Comparison of ENCODE assay signal across 11 cellular contexts in genomic region chr6:127403636-127404035, GRCh38. TPM values are rescaled to one million over a fixed set of nuclear protein-coding genes. Genes with fewer than 3 reads are reported as not detected.
DNase-seq lines count a peak whose midpoint lies in the region; ATAC-seq and TF ChIP-seq lines count a peak whose summit lies in the region.
"Had no signal": no experiment of that assay in that cellular context is flagged by ENCODE, and none has a peak within 500 bp of the region (broad histone marks: within the 10 kb centered on the region; RNA-seq: fewer than 3 reads in every experiment).

No MANE protein-coding gene starts in this region.

- H3K27ac Mint-ChIP-seq in T-helper 2 cell treated with Interferon-gamma antibody and Interleukin-4, amounts not matched to agents 5 μg/mL and 100 μg/mL, for 36 hours: peak overlapping the region; percentile 6
- no peak overlapping the region for H3K27ac Mint-ChIP-seq in GM23338
- H3K27ac Mint-ChIP-seq in stimulated activated effector memory CD8-positive, alpha-beta T cell treated with anti-CD3 and anti-CD28 coated beads, Interleukin-12 subunit alpha, Interleukin-12 subunit beta, amount 100 ng/mL, for 72 hours: peak overlapping the region; percentile 88
- H3K27ac Mint-ChIP-seq: effector memory CD8-positive, alpha-beta T cell had no signal

- H3K9me3 Mint-ChIP-seq in T-helper 2 cell treated with Interferon-gamma antibody and Interleukin-4, amounts not matched to agents 5 μg/mL and 100 μg/mL, for 36 hours: no peaks in the 10 kb centered on the region
- H3K9me3 Mint-ChIP-seq in GM23338: peaks cover 4% of the 10 kb centered on the region; the same call in 1 of the 3 replicates
- H3K9me3 Mint-ChIP-seq in stimulated activated effector memory CD8-positive, alpha-beta T cell treated with anti-CD3 and anti-CD28 coated beads, Interleukin-12 subunit alpha, Interleukin-12 subunit beta, amount 100 ng/mL, for 72 hours: no peaks in the 10 kb centered on the region
- H3K9me3 Mint-ChIP-seq: effector memory CD8-positive, alpha-beta T cell had no signal

- no peak overlapping the region for H3K4ac ChIP-seq in mesenchymal stem cell (ENCODE audit: low read depth in 1 of 2, low read length in 2 of 2)

- no peak overlapping the region for H2BK5ac ChIP-seq in mesenchymal stem cell (ENCODE audit: low read depth, low read length, poor library complexity, severe bottlenecking)

- H3K79me1 ChIP-seq in mesenchymal stem cell (replicated peaks; ENCODE audit: low read length, poor library complexity, severe bottlenecking): no peaks in the 10 kb centered on the region

- no peaks in the 10 kb centered on the region for H3K4me1 ChIP-seq in GM23338 (ENCODE audit: insufficient read depth)
- no peaks in the 10 kb centered on the region for H3K4me1 ChIP-seq in mesenchymal stem cell (ENCODE audit: control insufficient read depth, insufficient read depth, low read depth, low read length)

- H3K79me2 ChIP-seq in GM23338 (replicated peaks; ENCODE audit: insufficient read depth): no peaks in the 10 kb centered on the region

- H3K23ac ChIP-seq in mesenchymal stem cell (ENCODE audit: low read length in 2 of 2): no peak overlapping the region

- H4K20me1 ChIP-seq in GM23338 (replicated peaks; ENCODE audit: insufficient read depth): no peaks in the 10 kb centered on the region

- H2BK120ac ChIP-seq in mesenchymal stem cell (ENCODE audit: low read depth, low read length): no peak overlapping the region

- H3K9me3 ChIP-seq in mesenchymal stem cell (ENCODE audit: control insufficient read depth, low read length): no peaks in the 10 kb centered on the region

- no peak overlapping the region for H4K8ac ChIP-seq in mesenchymal stem cell (ENCODE audit: low read length)

- no peak overlapping the region for H3K9ac ChIP-seq in mesenchymal stem cell (ENCODE audit: low read length)

- no peak for DNase-seq in T-helper 2 cell treated with Interferon-gamma antibody and Interleukin-4, amounts not matched to agents 5 μg/mL and 100 μg/mL, for 36 hours (ENCODE audit: low spot score)
- DNase-seq in T-helper 2 cell (no peak), GM23338 (ENCODE audit: low spot score) (no peak), brain microvascular endothelial cell (no peak), mesenchymal stem cell (no peak)
- DNase-seq in stimulated activated effector memory CD8-positive, alpha-beta T cell treated with anti-CD3 and anti-CD28 coated beads, Interleukin-12 subunit alpha, Interleukin-12 subunit beta, amount 100 ng/mL, for 72 hours (ENCODE audit: low spot score in 2 of 2): no peak
- DNase-seq in stimulated activated CD4-positive, alpha-beta T cell treated with anti-CD3 and anti-CD28 coated beads, Interleukin-15, amount 100 ng/mL, for 24 hours: no peak
- DNase-seq: 8988T; effector memory CD8-positive, alpha-beta T cell had no signal

- H4K91ac ChIP-seq in mesenchymal stem cell (ENCODE audit: low read length): no peak overlapping the region

- in situ Hi-C loops in brain microvascular endothelial cell (cut with HindIII; ENCODE audit: low pct_ligation_motif_present, low sequenced_read_pairs): no loop called here

- H3K27me3 Mint-ChIP-seq in T-helper 2 cell treated with Interferon-gamma antibody and Interleukin-4, amounts not matched to agents 5 μg/mL and 100 μg/mL, for 36 hours (ENCODE audit: low read depth): no peaks in the 10 kb centered on the region
- H3K27me3 Mint-ChIP-seq in GM23338 (ENCODE audit: insufficient read depth, low read depth, poor library complexity): no peaks in the 10 kb centered on the region
- H3K27me3 Mint-ChIP-seq: effector memory CD8-positive, alpha-beta T cell had no signal

- H3K4me2 ChIP-seq in GM23338 (no peak overlapping the region), mesenchymal stem cell (ENCODE audit: low read length, poor library complexity, severe bottlenecking) (no peak overlapping the region)

- peaks cover 10% of the 10 kb centered on the region for H3K4me1 Mint-ChIP-seq in T-helper 2 cell treated with Interferon-gamma antibody and Interleukin-4, amounts not matched to agents 5 μg/mL and 100 μg/mL, for 36 hours (ENCODE audit: low read depth)
- H3K4me1 Mint-ChIP-seq in GM23338: no peaks in the 10 kb centered on the region
- peaks cover 18% of the 10 kb centered on the region for H3K4me1 Mint-ChIP-seq in stimulated activated effector memory CD8-positive, alpha-beta T cell treated with anti-CD3 and anti-CD28 coated beads, Interleukin-12 subunit alpha, Interleukin-12 subunit beta, amount 100 ng/mL, for 72 hours

- H3K27me3 ChIP-seq in GM23338 (ENCODE audit: insufficient read depth) (no peaks in the 10 kb centered on the region), brain microvascular endothelial cell (replicated peaks) (no peaks in the 10 kb centered on the region), mesenchymal stem cell (ENCODE audit: control insufficient read depth in 1 of 2, insufficient read depth in 1 of 2, low read length in 2 of 2) (no peaks in the 10 kb centered on the region)

- H3K27ac ChIP-seq in GM23338 (ENCODE audit: low read depth) (no peak overlapping the region), brain microvascular endothelial cell (no peak overlapping the region), mesenchymal stem cell (ENCODE audit: low read length, poor library complexity, severe bottlenecking) (no peak overlapping the region)
- H3K27ac ChIP-seq: SK-N-MC had no signal

- H3K4me3 ChIP-seq in GM23338 (no peak overlapping the region), brain microvascular endothelial cell (ENCODE audit: low read depth, low read length) (no peak overlapping the region), mesenchymal stem cell (ENCODE audit: insufficient read depth in 1 of 2, low read depth in 1 of 2, low read length in 2 of 2) (no peak overlapping the region)
- H3K4me3 ChIP-seq: SK-N-MC had no signal

- H2AFZ ChIP-seq in GM23338: 0 out of 2 replicates have a peak overlapping the region, but pooled peaks have one; percentile 23
- no peak overlapping the region for H2AFZ ChIP-seq in mesenchymal stem cell (ENCODE audit: low read depth, low read length)

- no peak overlapping the region for H3K18ac ChIP-seq in mesenchymal stem cell (ENCODE audit: low read depth in 1 of 2, low read length in 2 of 2)

- H3K9me2 ChIP-seq in GM23338 (ENCODE audit: insufficient read depth): no peaks in the 10 kb centered on the region

- H2BK12ac ChIP-seq in mesenchymal stem cell (ENCODE audit: low read length in 2 of 2): no peak overlapping the region

- no peaks in the 10 kb centered on the region for H3F3A ChIP-seq in GM23338 (replicated peaks; ENCODE audit: low read depth)

- WGBS in mesenchymal stem cell: 81% methylated on average over 2 of the region's 2 CpGs

- no peak overlapping the region for H3K14ac ChIP-seq in mesenchymal stem cell (ENCODE audit: low read length in 2 of 2)

- no peaks in the 10 kb centered on the region for H3K36me3 ChIP-seq in GM23338 (ENCODE audit: insufficient read depth)
- H3K36me3 ChIP-seq in brain microvascular endothelial cell (replicated peaks): no peaks in the 10 kb centered on the region
- no peaks in the 10 kb centered on the region for H3K36me3 ChIP-seq in mesenchymal stem cell (ENCODE audit: control insufficient read depth in 1 of 2, insufficient read depth in 2 of 2, low read depth in 1 of 2, low read length in 2 of 2)

- no peak overlapping the region for H2BK15ac ChIP-seq in mesenchymal stem cell (ENCODE audit: low read depth, poor library complexity, severe bottlenecking)

- no peak overlapping the region for H3K4me3 Mint-ChIP-seq in T-helper 2 cell treated with Interferon-gamma antibody and Interleukin-4, amounts not matched to agents 5 μg/mL and 100 μg/mL, for 36 hours
- H3K4me3 Mint-ChIP-seq in GM23338: no peak overlapping the region
- peak overlapping the region; percentile 8 for H3K4me3 Mint-ChIP-seq in stimulated activated effector memory CD8-positive, alpha-beta T cell treated with anti-CD3 and anti-CD28 coated beads, Interleukin-12 subunit alpha, Interleukin-12 subunit beta, amount 100 ng/mL, for 72 hours
- H3K4me3 Mint-ChIP-seq: effector memory CD8-positive, alpha-beta T cell had no signal

- no peak for ATAC-seq in GM23338
- ATAC-seq in HG03520 (IDR thresholded peaks at IDR 0.05; ENCODE audit: unreplicated experiment): peak; percentile 88
- peak; percentile 80 for ATAC-seq in stimulated activated effector memory CD8-positive, alpha-beta T cell treated with anti-CD3 and anti-CD28 coated beads, Interleukin-12 subunit alpha, Interleukin-12 subunit beta, amount 100 ng/mL, for 72 hours
- ATAC-seq: effector memory CD8-positive, alpha-beta T cell had no signal

- no peaks in the 10 kb centered on the region for H3K36me3 Mint-ChIP-seq in T-helper 2 cell treated with Interferon-gamma antibody and Interleukin-4, amounts not matched to agents 5 μg/mL and 100 μg/mL, for 36 hours (ENCODE audit: low read depth)
- no peaks in the 10 kb centered on the region for H3K36me3 Mint-ChIP-seq in GM23338 (ENCODE audit: low read depth)
- no peaks in the 10 kb centered on the region for H3K36me3 Mint-ChIP-seq in stimulated activated effector memory CD8-positive, alpha-beta T cell treated with anti-CD3 and anti-CD28 coated beads, Interleukin-12 subunit alpha, Interleukin-12 subunit beta, amount 100 ng/mL, for 72 hours

- no peak for TF ChIP-seq CTCF in GM23338 (conservative IDR thresholded peaks at IDR 0.05; ENCODE audit: low read depth in 2 of 2)
- no peak for TF ChIP-seq CTCF in brain microvascular endothelial cell (IDR thresholded peaks at IDR 0.05; ENCODE audit: low read depth, low read length, missing control alignments)

- no peak overlapping the region for H2AK5ac ChIP-seq in mesenchymal stem cell (ENCODE audit: low read length, severe bottlenecking)

TF ChIP-seq in GM23338, 12 proteins besides CTCF, POLR2A, EP300 and RAD21 (continues in another document):
- no peak for TF ChIP-seq CREB1 (CRISPR knock-in tag; IDR thresholded peaks at IDR 0.05; ENCODE audit: low read depth)
- TF ChIP-seq, protein P1, sequence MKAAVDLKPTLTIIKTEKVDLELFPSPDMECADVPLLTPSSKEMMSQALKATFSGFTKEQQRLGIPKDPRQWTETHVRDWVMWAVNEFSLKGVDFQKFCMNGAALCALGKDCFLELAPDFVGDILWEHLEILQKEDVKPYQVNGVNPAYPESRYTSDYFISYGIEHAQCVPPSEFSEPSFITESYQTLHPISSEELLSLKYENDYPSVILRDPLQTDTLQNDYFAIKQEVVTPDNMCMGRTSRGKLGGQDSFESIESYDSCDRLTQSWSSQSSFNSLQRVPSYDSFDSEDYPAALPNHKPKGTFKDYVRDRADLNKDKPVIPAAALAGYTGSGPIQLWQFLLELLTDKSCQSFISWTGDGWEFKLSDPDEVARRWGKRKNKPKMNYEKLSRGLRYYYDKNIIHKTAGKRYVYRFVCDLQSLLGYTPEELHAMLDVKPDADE (IDR thresholded peaks at IDR 0.05): no peak
- no peak for TF ChIP-seq STAT1 (IDR thresholded peaks at IDR 0.05; ENCODE audit: unreplicated experiment)
- no peak for TF ChIP-seq NANOG (IDR thresholded peaks at IDR 0.05; ENCODE audit: borderline replicate concordance)

RNA-seq across cellular contexts. Expression of gene KIAA0408, which starts 55.6 kb away (rescaled TPM):
- 4.0 and 7.6 TPM in 2 replicates for total RNA-seq in GM23338 (2014; rRNA removed; shearing (Covaris generic))
- polyA plus RNA-seq in GM23338 (2016; fragmentation: Nextera tagmentation; extraction: Ambion mirVana): 6.5 and 9.1 TPM in 2 replicates
- polyA plus RNA-seq in mesenchymal stem cell (2013, experiment 1 of 2): 1.9 TPM
- polyA plus RNA-seq in mesenchymal stem cell (2013, experiment 2 of 2): 1.9 TPM
